8 cellular contexts compared by ENCODE assay signal in genomic region chr17:42132941-42133340, GRCh38. TPM values are rescaled to one million over a fixed set of nuclear protein-coding genes. Genes with fewer than 3 reads are reported as not detected.
DNase-seq lines count a peak whose midpoint lies in the region; ATAC-seq, FAIRE-seq and TF ChIP-seq lines count a peak whose summit lies in the region.

No MANE protein-coding gene starts in this region.

- H3K27me3 Mint-ChIP-seq in activated T-helper 2 cell treated with anti-CD3 and anti-CD28 coated beads, Interferon-gamma antibody, Interleukin-2, Interleukin-4, amounts not matched to agents 10 μg/mL and 5 μg/mL and 100 μg/mL, durations not matched to agents 14 hours and 24 hours and 36 hours (ENCODE audit: low read depth): no peaks in the 10 kb centered on the region

- peaks cover 3% of the 10 kb centered on the region for H4K20me1 ChIP-seq in HepG2 (ENCODE audit: insufficient read depth, low read length)
- H4K20me1 ChIP-seq in hepatocyte (ENCODE audit: insufficient read depth, poor library complexity, severe bottlenecking): peaks cover 36% of the 10 kb centered on the region

- TF ChIP-seq RAD21 in liver (IDR thresholded peaks at IDR 0.05) (no peak), HepG2 (CRISPR knock-in tag; IDR thresholded peaks at IDR 0.05) (no peak)

- in situ Hi-C loops in HepG2 (cut with HindIII; ENCODE audit: extremely low pct_ligation_motif_present, low pct_unique_long_range_greater_than_20kb): no loop called here

- H3K4me1 Mint-ChIP-seq in activated T-helper 2 cell treated with anti-CD3 and anti-CD28 coated beads, Interferon-gamma antibody, Interleukin-2, Interleukin-4, amounts not matched to agents 10 μg/mL and 5 μg/mL and 100 μg/mL, durations not matched to agents 14 hours and 24 hours and 36 hours (ENCODE audit: low read depth): peaks cover 32% of the 10 kb centered on the region

- H3K9me2 ChIP-seq in hepatocyte (replicated peaks; ENCODE audit: insufficient read depth): no peaks in the 10 kb centered on the region

- no TSS peak for BruUV-seq in HepG2 (replicated peaks; lab: Mats Ljungman, UMichigan)

- intact Hi-C loops in HepG2 (cut with micrococcal nuclease; ENCODE audit: unreplicated experiment) (no loop called here), left cardiac atrium (cut with DNase I) (no loop called here)
- intact Hi-C loops in activated T-helper 2 cell treated with anti-CD3 and anti-CD28 coated beads, Interferon-gamma antibody, Interleukin-2, Interleukin-4, amounts not matched to agents 10 μg/mL and 5 μg/mL and 100 μg/mL, durations not matched to agents 14 hours and 24 hours and 36 hours (cut with micrococcal nuclease): no loop called here

- FAIRE-seq in HepG2 (lab: Jason Lieb, UNC): no peak

- DNase-seq in HepG2 (ENCODE audit: low spot score) (no peak), NCI-H1105 treated with DMSO at 0.1 percent for 48 hours (lab: John Stamatoyannopoulos, UW) (peak; percentile 71), left cardiac atrium (no peak), hepatocyte (ENCODE audit: low spot score) (no peak)
- DNase-seq in activated T-helper 2 cell treated with anti-CD3 and anti-CD28 coated beads, Interferon-gamma antibody, Interleukin-2, Interleukin-4, amounts not matched to agents 10 μg/mL and 5 μg/mL and 100 μg/mL, durations not matched to agents 14 hours and 24 hours and 36 hours (ENCODE audit: low spot score): no peak

- no peak overlapping the region for H2AFZ ChIP-seq in HepG2 (ENCODE audit: low read length)
- H2AFZ ChIP-seq in hepatocyte: no peak overlapping the region

- H3K27ac ChIP-seq in liver (ENCODE audit: low read depth in 1 of 2, low read length in 2 of 2) (peak overlapping the region; percentile 38 to 52), HepG2 (ENCODE audit: extremely low read length, insufficient read depth, low read length) (no peak overlapping the region), skin epidermis (peak overlapping the region in 18 of 21 experiments; percentile 9 to 76 (median 47)), hepatocyte (no peak overlapping the region)

- no peak for ATAC-seq in HepG2
- ATAC-seq in left cardiac atrium: peak; percentile 60 to 68
- ATAC-seq in GM21528 (IDR thresholded peaks at IDR 0.05; ENCODE audit: low FRiP score, unreplicated experiment): no peak

- CTCF ChIA-PET in HepG2 (lab: Yijun Ruan, JAX; ENCODE audit: low intra/inter-chr PET ratio, low total read pairs): no interaction called here

- peaks cover 40% of the 10 kb centered on the region for H3K36me3 Mint-ChIP-seq in activated T-helper 2 cell treated with anti-CD3 and anti-CD28 coated beads, Interferon-gamma antibody, Interleukin-2, Interleukin-4, amounts not matched to agents 10 μg/mL and 5 μg/mL and 100 μg/mL, durations not matched to agents 14 hours and 24 hours and 36 hours (ENCODE audit: low read depth)

- no peaks in the 10 kb centered on the region for H3K9me3 Mint-ChIP-seq in activated T-helper 2 cell treated with anti-CD3 and anti-CD28 coated beads, Interferon-gamma antibody, Interleukin-2, Interleukin-4, amounts not matched to agents 10 μg/mL and 5 μg/mL and 100 μg/mL, durations not matched to agents 14 hours and 24 hours and 36 hours

- TF ChIP-seq CTCF in liver (IDR thresholded peaks at IDR 0.05; ENCODE audit: low read depth, low read length, missing input control): no peak
- no peak for TF ChIP-seq CTCF in HepG2 (CRISPR knock-in tag; IDR thresholded peaks at IDR 0.05)
- no peak for TF ChIP-seq CTCF in hepatocyte (IDR thresholded peaks at IDR 0.05; ENCODE audit: poor library complexity)

- no peak overlapping the region for H3K4me3 Mint-ChIP-seq in activated T-helper 2 cell treated with anti-CD3 and anti-CD28 coated beads, Interferon-gamma antibody, Interleukin-2, Interleukin-4, amounts not matched to agents 10 μg/mL and 5 μg/mL and 100 μg/mL, durations not matched to agents 14 hours and 24 hours and 36 hours (ENCODE audit: low read depth)

- H3K4me1 ChIP-seq in liver (ENCODE audit: control insufficient read depth in 4 of 4, insufficient read depth in 4 of 4, low read length in 3 of 4): peaks cover 11 to 33% (median 22%) of the 10 kb centered on the region in 4 donors
- peaks cover 48% of the 10 kb centered on the region for H3K4me1 ChIP-seq in HepG2 (ENCODE audit: insufficient read depth, low read length)
- H3K4me1 ChIP-seq in hepatocyte (ENCODE audit: insufficient read depth): peaks cover 29% of the 10 kb centered on the region

- H3K79me2 ChIP-seq in HepG2 (ENCODE audit: insufficient read depth, low read length) (peaks cover 55% of the 10 kb centered on the region), hepatocyte (peaks cover 73% of the 10 kb centered on the region)

- TF ChIP-seq EP300 in HepG2 (IDR thresholded peaks at IDR 0.05; ENCODE audit: low read depth in 2 of 2, low read length in 2 of 2): no peak
- TF ChIP-seq EP300 in HepG2 (CRISPR knock-in tag; IDR thresholded peaks at IDR 0.05; ENCODE audit: borderline replicate concordance): no peak

- no peak overlapping the region for H3K4me2 ChIP-seq in HepG2 (ENCODE audit: low read depth, low read length)
- no peak overlapping the region for H3K4me2 ChIP-seq in hepatocyte

- POLR2A ChIA-PET in HepG2 (lab: Yijun Ruan, JAX): interaction anchor here (1.1 to 1.4 kb wide), 2 partner anchors 12 to 20 kb away, joined by 5 to 7 read pairs; partner anchors contain the start of genes DHX58 and KAT2A

- TF ChIP-seq POLR2A in HepG2 (IDR thresholded peaks at IDR 0.05; ENCODE audit: insufficient read depth in 1 of 2, low read depth in 2 of 2, low read length in 2 of 2): no peak

- H3K27me3 ChIP-seq in liver (ENCODE audit: control insufficient read depth in 4 of 4, insufficient read depth in 4 of 4, low read length in 3 of 4): no peaks in the 10 kb centered on the region
- no peaks in the 10 kb centered on the region for H3K27me3 ChIP-seq in HepG2 (ENCODE audit: control insufficient read depth in 1 of 2, insufficient read depth in 2 of 2, low read length in 2 of 2)
- H3K27me3 ChIP-seq in hepatocyte: no peaks in the 10 kb centered on the region

- peak overlapping the region; percentile 54 for H3K27ac Mint-ChIP-seq in activated T-helper 2 cell treated with anti-CD3 and anti-CD28 coated beads, Interferon-gamma antibody, Interleukin-2, Interleukin-4, amounts not matched to agents 10 μg/mL and 5 μg/mL and 100 μg/mL, durations not matched to agents 14 hours and 24 hours and 36 hours

- no peak overlapping the region for H3K9ac ChIP-seq in liver (ENCODE audit: low read depth in 1 of 2, low read length in 2 of 2)
- H3K9ac ChIP-seq in HepG2 (ENCODE audit: insufficient read depth, low read depth, low read length): no peak overlapping the region

- peaks cover 10 to 23% (median 20%) of the 10 kb centered on the region in 4 donors for H3K36me3 ChIP-seq in liver (ENCODE audit: control insufficient read depth in 4 of 4, insufficient read depth in 3 of 4, low read depth in 1 of 4, low read length in 3 of 4)
- H3K36me3 ChIP-seq in HepG2 (replicated peaks in 1 of 2; ENCODE audit: control insufficient read depth in 1 of 2, insufficient read depth in 2 of 2, low read length in 2 of 2): peaks cover 30 to 66% of the 10 kb centered on the region in 2 experiments
- no peaks in the 10 kb centered on the region for H3K36me3 ChIP-seq in hepatocyte (replicated peaks; ENCODE audit: insufficient read depth, low read depth)

- whole genome bisulfite sequencing in liver: 72% methylated on average over 3 of the region's 3 CpGs
- 98% methylated on average over 3 of the region's 3 CpGs for WGBS in HepG2 (ENCODE audit: low lambda C conversion rate)
- WGBS in hepatocyte (ENCODE audit: low lambda C conversion rate, missing lambda C conversion rate): 79% methylated on average over 3 of the region's 3 CpGs

- H3K9me3 ChIP-seq in liver (ENCODE audit: control insufficient read depth in 4 of 4, low read length in 3 of 4) (no peaks in the 10 kb centered on the region), HepG2 (ENCODE audit: low read length) (no peaks in the 10 kb centered on the region), hepatocyte (ENCODE audit: low read depth) (no peaks in the 10 kb centered on the region)

- no peak overlapping the region for H3K4me3 ChIP-seq in liver (ENCODE audit: low read depth in 1 of 3, low read length in 3 of 3)
- no peak overlapping the region for H3K4me3 ChIP-seq in HepG2 (replicated peaks in 1 of 3; ENCODE audit: insufficient read depth in 1 of 3, low read depth in 2 of 3, low read length in 3 of 3)
- no peak overlapping the region for H3K4me3 ChIP-seq in skin epidermis
- H3K4me3 ChIP-seq in hepatocyte: no peak overlapping the region

RNA-seq across cellular contexts. Expression of gene HSPB9, which starts 10.3 kb away (rescaled TPM):
- under 1 TPM; 0.17 to 0.42 TPM for total RNA-seq in liver
- polyA plus RNA-seq in liver: 1 to 10 TPM in 1 of 2 donors, under 1 TPM in 1; 0.69 to 4.0 TPM
- 0.13 and 0.24 TPM in 2 replicates for total RNA-seq in HepG2 (2016; rRNA removed; fragmentation: Illumina TruSeq; extraction: Trizol)
- total RNA-seq in HepG2 (2016; cell fraction: cytosol; rRNA removed; fragmentation: Illumina TruSeq; extraction: Trizol; ENCODE audit: low read depth): not detected in 2 replicates
- total RNA-seq in HepG2 (2016; cell fraction: insoluble cytoplasmic fraction; rRNA removed; fragmentation: Illumina TruSeq; extraction: Trizol): 0.09 and 0.24 TPM in 2 replicates
- 0.14 and 0.19 TPM in 2 replicates for total RNA-seq in HepG2 (2016; cell fraction: membrane; rRNA removed; fragmentation: Illumina TruSeq; extraction: Trizol)
- 0.25 TPM in 1 of 2 replicates, not detected in the other for total RNA-seq in HepG2 (2016; cell fraction: nucleus; rRNA removed; fragmentation: Illumina TruSeq; extraction: Trizol)
- 0.05 and 0.31 TPM in 2 replicates for polyA plus RNA-seq in HepG2 (2011; rRNA removed)
- polyA plus RNA-seq in HepG2 (2011; cell fraction: cytosol; rRNA removed): 0.07 and 0.10 TPM in 2 replicates
- polyA plus RNA-seq in HepG2 (2011; cell fraction: nucleus; rRNA removed): 0.66 and 1.2 TPM in 2 replicates
- 0.28 and 0.44 TPM in 2 replicates for polyA plus RNA-seq in HepG2 (2012)
- polyA plus RNA-seq in HepG2 (2016; cell fraction: cytosol; fragmentation: Illumina TruSeq; extraction: Trizol; ENCODE audit: low read depth): not detected in 2 replicates
- polyA plus RNA-seq in HepG2 (2016; cell fraction: insoluble cytoplasmic fraction; fragmentation: Illumina TruSeq; extraction: Trizol; ENCODE audit: low read depth): not detected in 2 replicates
- 0.09 and 0.14 TPM in 2 replicates for polyA plus RNA-seq in HepG2 (2016; cell fraction: membrane; fragmentation: Illumina TruSeq; extraction: Trizol; ENCODE audit: low read depth)
- 0.55 and 0.56 TPM in 2 replicates for polyA plus RNA-seq in HepG2 (2016; cell fraction: nucleus; fragmentation: Illumina TruSeq; extraction: Trizol; ENCODE audit: insufficient read depth, low read depth)
- 0.22 TPM in 1 of 2 replicates, not detected in the other for polyA minus RNA-seq in HepG2 (2011; rRNA and poly(A)+ RNA removed; ENCODE audit: low replicate concordance)
- polyA minus RNA-seq in HepG2 (2011; cell fraction: cytosol; rRNA and poly(A)+ RNA removed): not detected in 2 replicates
- polyA minus RNA-seq in HepG2 (2011; cell fraction: nucleus; rRNA and poly(A)+ RNA removed): not detected in 2 replicates
- total RNA-seq in activated T-helper 2 cell treated with anti-CD3 and anti-CD28 coated beads, Interferon-gamma antibody, Interleukin-2, Interleukin-4, amounts not matched to agents 10 μg/mL and 5 μg/mL and 100 μg/mL, durations not matched to agents 14 hours and 24 hours and 36 hours: not detected in 2 replicates
- under 1 TPM in 1 of 2 donors, not detected in 1; 0.24 TPM for total RNA-seq in left cardiac atrium
- total RNA-seq in hepatocyte: not detected in 2 replicates
- polyA plus RNA-seq in hepatocyte: 0.34 and 0.46 TPM in 2 replicates

RNA-seq across cellular contexts. Expression of gene KAT2A, which starts 11.8 kb away (rescaled TPM):
- 10 to 100 TPM in 1 of 2 donors, 1 to 10 TPM in 1; 5.1 to 14.4 TPM for total RNA-seq in liver
- 10 to 100 TPM in 1 of 2 donors, 1 to 10 TPM in 1; 7.4 to 11.7 TPM for polyA plus RNA-seq in liver
- total RNA-seq in HepG2 (2016; rRNA removed; fragmentation: Illumina TruSeq; extraction: Trizol): 20.2 and 29.1 TPM in 2 replicates
- total RNA-seq in HepG2 (2016; cell fraction: cytosol; rRNA removed; fragmentation: Illumina TruSeq; extraction: Trizol; ENCODE audit: low read depth): 4.7 and 4.9 TPM in 2 replicates
- 16.6 and 30.9 TPM in 2 replicates for total RNA-seq in HepG2 (2016; cell fraction: insoluble cytoplasmic fraction; rRNA removed; fragmentation: Illumina TruSeq; extraction: Trizol)
- 7.0 and 9.1 TPM in 2 replicates for total RNA-seq in HepG2 (2016; cell fraction: membrane; rRNA removed; fragmentation: Illumina TruSeq; extraction: Trizol)
- total RNA-seq in HepG2 (2016; cell fraction: nucleus; rRNA removed; fragmentation: Illumina TruSeq; extraction: Trizol): 51.9 and 59.6 TPM in 2 replicates
- 90.4 and 126 TPM in 2 replicates for polyA plus RNA-seq in HepG2 (2011; rRNA removed)
- 13.5 and 18.5 TPM in 2 replicates for polyA plus RNA-seq in HepG2 (2011; cell fraction: cytosol; rRNA removed)
- 978 and 1,153 TPM in 2 replicates for polyA plus RNA-seq in HepG2 (2011; cell fraction: nucleus; rRNA removed)
- 38.7 and 62.0 TPM in 2 replicates for polyA plus RNA-seq in HepG2 (2012)
- polyA plus RNA-seq in HepG2 (2016; cell fraction: cytosol; fragmentation: Illumina TruSeq; extraction: Trizol; ENCODE audit: low read depth): 3.5 and 4.1 TPM in 2 replicates
- polyA plus RNA-seq in HepG2 (2016; cell fraction: insoluble cytoplasmic fraction; fragmentation: Illumina TruSeq; extraction: Trizol; ENCODE audit: low read depth): 24.7 and 33.4 TPM in 2 replicates
- polyA plus RNA-seq in HepG2 (2016; cell fraction: membrane; fragmentation: Illumina TruSeq; extraction: Trizol; ENCODE audit: low read depth): 7.9 and 9.2 TPM in 2 replicates
- 347 and 353 TPM in 2 replicates for polyA plus RNA-seq in HepG2 (2016; cell fraction: nucleus; fragmentation: Illumina TruSeq; extraction: Trizol; ENCODE audit: insufficient read depth, low read depth)
- polyA minus RNA-seq in HepG2 (2011; rRNA and poly(A)+ RNA removed; ENCODE audit: low replicate concordance): 33.5 and 71.7 TPM in 2 replicates
- 7.8 and 9.6 TPM in 2 replicates for polyA minus RNA-seq in HepG2 (2011; cell fraction: cytosol; rRNA and poly(A)+ RNA removed)
- polyA minus RNA-seq in HepG2 (2011; cell fraction: nucleus; rRNA and poly(A)+ RNA removed): 54.6 and 61.9 TPM in 2 replicates
- total RNA-seq in activated T-helper 2 cell treated with anti-CD3 and anti-CD28 coated beads, Interferon-gamma antibody, Interleukin-2, Interleukin-4, amounts not matched to agents 10 μg/mL and 5 μg/mL and 100 μg/mL, durations not matched to agents 14 hours and 24 hours and 36 hours: 59.6 and 60.0 TPM in 2 replicates
- total RNA-seq in left cardiac atrium: 10 to 100 TPM; 19.8 to 23.4 TPM
- total RNA-seq in hepatocyte: 21.7 and 29.2 TPM in 2 replicates
- polyA plus RNA-seq in hepatocyte: 46.7 and 60.2 TPM in 2 replicates

RNA-seq across cellular contexts. Expression of gene DHX58, which starts 20.4 kb away (rescaled TPM):
- total RNA-seq in liver (10 to 100 TPM in 1 of 2 donors, 1 to 10 TPM in 1; 4.0 to 20.2 TPM), HepG2 (2016; rRNA removed; fragmentation: Illumina TruSeq; extraction: Trizol) (3.9 and 6.7 TPM in 2 replicates), left cardiac atrium (1 to 10 TPM; 6.4 to 6.7 TPM), hepatocyte (1.6 and 3.6 TPM in 2 replicates)
- polyA plus RNA-seq in liver (10 to 100 TPM in 1 of 2 donors, 1 to 10 TPM in 1; 4.3 to 21.9 TPM), HepG2 (2011; rRNA removed) (7.8 and 13.5 TPM in 2 replicates), hepatocyte (1.4 and 2.2 TPM in 2 replicates)
- 1.6 TPM in 2 replicates for total RNA-seq in HepG2 (2016; cell fraction: cytosol; rRNA removed; fragmentation: Illumina TruSeq; extraction: Trizol; ENCODE audit: low read depth)
- 4.7 and 7.5 TPM in 2 replicates for total RNA-seq in HepG2 (2016; cell fraction: insoluble cytoplasmic fraction; rRNA removed; fragmentation: Illumina TruSeq; extraction: Trizol)
- total RNA-seq in HepG2 (2016; cell fraction: membrane; rRNA removed; fragmentation: Illumina TruSeq; extraction: Trizol): 2.1 and 3.5 TPM in 2 replicates
- 6.4 and 10.0 TPM in 2 replicates for total RNA-seq in HepG2 (2016; cell fraction: nucleus; rRNA removed; fragmentation: Illumina TruSeq; extraction: Trizol)
- polyA plus RNA-seq in HepG2 (2011; cell fraction: cytosol; rRNA removed): 5.7 TPM in 2 replicates
- polyA plus RNA-seq in HepG2 (2011; cell fraction: nucleus; rRNA removed): 29.5 and 34.5 TPM in 2 replicates
- 4.3 and 5.5 TPM in 2 replicates for polyA plus RNA-seq in HepG2 (2012)
- polyA plus RNA-seq in HepG2 (2016; cell fraction: cytosol; fragmentation: Illumina TruSeq; extraction: Trizol; ENCODE audit: low read depth): 0.87 and 1.1 TPM in 2 replicates
- polyA plus RNA-seq in HepG2 (2016; cell fraction: insoluble cytoplasmic fraction; fragmentation: Illumina TruSeq; extraction: Trizol; ENCODE audit: low read depth): 3.0 and 5.2 TPM in 2 replicates
- 1.7 and 1.9 TPM in 2 replicates for polyA plus RNA-seq in HepG2 (2016; cell fraction: membrane; fragmentation: Illumina TruSeq; extraction: Trizol; ENCODE audit: low read depth)
- 16.3 and 17.6 TPM in 2 replicates for polyA plus RNA-seq in HepG2 (2016; cell fraction: nucleus; fragmentation: Illumina TruSeq; extraction: Trizol; ENCODE audit: insufficient read depth, low read depth)
- polyA minus RNA-seq in HepG2 (2011; rRNA and poly(A)+ RNA removed; ENCODE audit: low replicate concordance): 0.58 and 15.8 TPM in 2 replicates
- polyA minus RNA-seq in HepG2 (2011; cell fraction: cytosol; rRNA and poly(A)+ RNA removed): 1.7 and 2.0 TPM in 2 replicates
- 6.4 and 9.6 TPM in 2 replicates for polyA minus RNA-seq in HepG2 (2011; cell fraction: nucleus; rRNA and poly(A)+ RNA removed)
- total RNA-seq in activated T-helper 2 cell treated with anti-CD3 and anti-CD28 coated beads, Interferon-gamma antibody, Interleukin-2, Interleukin-4, amounts not matched to agents 10 μg/mL and 5 μg/mL and 100 μg/mL, durations not matched to agents 14 hours and 24 hours and 36 hours: 15.3 and 20.3 TPM in 2 replicates

RNA-seq across cellular contexts. Expression of gene RAB5C, which starts 21.8 kb away (rescaled TPM):
- total RNA-seq in liver (10 to 100 TPM; 53.7 to 60.0 TPM), HepG2 (2016; rRNA removed; fragmentation: Illumina TruSeq; extraction: Trizol) (110 and 136 TPM in 2 replicates), left cardiac atrium (10 to 100 TPM; 68.2 to 72.6 TPM), hepatocyte (123 and 158 TPM in 2 replicates)
- polyA plus RNA-seq in liver (100 to 1,000 TPM in 1 of 2 donors, 10 to 100 TPM in 1; 53.5 to 107 TPM), HepG2 (2011; rRNA removed) (123 and 129 TPM in 2 replicates), hepatocyte (172 and 184 TPM in 2 replicates)
- 61.7 and 72.3 TPM in 2 replicates for total RNA-seq in HepG2 (2016; cell fraction: cytosol; rRNA removed; fragmentation: Illumina TruSeq; extraction: Trizol; ENCODE audit: low read depth)
- total RNA-seq in HepG2 (2016; cell fraction: insoluble cytoplasmic fraction; rRNA removed; fragmentation: Illumina TruSeq; extraction: Trizol): 112 and 128 TPM in 2 replicates
- 97.4 and 130 TPM in 2 replicates for total RNA-seq in HepG2 (2016; cell fraction: membrane; rRNA removed; fragmentation: Illumina TruSeq; extraction: Trizol)
- total RNA-seq in HepG2 (2016; cell fraction: nucleus; rRNA removed; fragmentation: Illumina TruSeq; extraction: Trizol): 58.3 and 58.4 TPM in 2 replicates
- polyA plus RNA-seq in HepG2 (2011; cell fraction: cytosol; rRNA removed): 151 and 173 TPM in 2 replicates
- polyA plus RNA-seq in HepG2 (2011; cell fraction: nucleus; rRNA removed): 63.1 and 63.8 TPM in 2 replicates
- 88.1 and 94.6 TPM in 2 replicates for polyA plus RNA-seq in HepG2 (2012)
- polyA plus RNA-seq in HepG2 (2016; cell fraction: cytosol; fragmentation: Illumina TruSeq; extraction: Trizol; ENCODE audit: low read depth): 121 and 161 TPM in 2 replicates
- 256 and 287 TPM in 2 replicates for polyA plus RNA-seq in HepG2 (2016; cell fraction: insoluble cytoplasmic fraction; fragmentation: Illumina TruSeq; extraction: Trizol; ENCODE audit: low read depth)
- 158 and 192 TPM in 2 replicates for polyA plus RNA-seq in HepG2 (2016; cell fraction: membrane; fragmentation: Illumina TruSeq; extraction: Trizol; ENCODE audit: low read depth)
- 155 and 165 TPM in 2 replicates for polyA plus RNA-seq in HepG2 (2016; cell fraction: nucleus; fragmentation: Illumina TruSeq; extraction: Trizol; ENCODE audit: insufficient read depth, low read depth)
- polyA minus RNA-seq in HepG2 (2011; rRNA and poly(A)+ RNA removed; ENCODE audit: low replicate concordance): 69.9 and 105 TPM in 2 replicates
- polyA minus RNA-seq in HepG2 (2011; cell fraction: cytosol; rRNA and poly(A)+ RNA removed): 30.2 and 31.4 TPM in 2 replicates
- 15.9 and 19.8 TPM in 2 replicates for polyA minus RNA-seq in HepG2 (2011; cell fraction: nucleus; rRNA and poly(A)+ RNA removed)
- 63.9 and 67.9 TPM in 2 replicates for total RNA-seq in activated T-helper 2 cell treated with anti-CD3 and anti-CD28 coated beads, Interferon-gamma antibody, Interleukin-2, Interleukin-4, amounts not matched to agents 10 μg/mL and 5 μg/mL and 100 μg/mL, durations not matched to agents 14 hours and 24 hours and 36 hours

RNA-seq across cellular contexts. Expression of gene ZNF385C, which starts 34.7 kb away (rescaled TPM):
- total RNA-seq in liver (under 1 TPM in 1 of 2 donors, not detected in 1; 0.19 TPM), HepG2 (2016; rRNA removed; fragmentation: Illumina TruSeq; extraction: Trizol) (2.3 TPM in 2 replicates), left cardiac atrium (under 1 TPM; 0.13 to 0.27 TPM), hepatocyte (0.04 and 0.63 TPM in 2 replicates)
- polyA plus RNA-seq in liver (under 1 TPM; 0.03 to 0.06 TPM), HepG2 (2011; rRNA removed) (5.8 and 6.1 TPM in 2 replicates), hepatocyte (0.45 and 1.4 TPM in 2 replicates)
- 0.40 and 0.71 TPM in 2 replicates for total RNA-seq in HepG2 (2016; cell fraction: cytosol; rRNA removed; fragmentation: Illumina TruSeq; extraction: Trizol; ENCODE audit: low read depth)
- total RNA-seq in HepG2 (2016; cell fraction: insoluble cytoplasmic fraction; rRNA removed; fragmentation: Illumina TruSeq; extraction: Trizol): 1.8 and 2.2 TPM in 2 replicates
- total RNA-seq in HepG2 (2016; cell fraction: membrane; rRNA removed; fragmentation: Illumina TruSeq; extraction: Trizol): 1.9 and 2.0 TPM in 2 replicates
- total RNA-seq in HepG2 (2016; cell fraction: nucleus; rRNA removed; fragmentation: Illumina TruSeq; extraction: Trizol): 0.97 and 1.3 TPM in 2 replicates
- polyA plus RNA-seq in HepG2 (2011; cell fraction: cytosol; rRNA removed): 5.6 and 6.2 TPM in 2 replicates
- polyA plus RNA-seq in HepG2 (2011; cell fraction: nucleus; rRNA removed): 5.3 and 5.6 TPM in 2 replicates
- 1.7 and 2.5 TPM in 2 replicates for polyA plus RNA-seq in HepG2 (2012)
- 1.2 and 1.3 TPM in 2 replicates for polyA plus RNA-seq in HepG2 (2016; cell fraction: cytosol; fragmentation: Illumina TruSeq; extraction: Trizol; ENCODE audit: low read depth)
- 5.4 TPM in 2 replicates for polyA plus RNA-seq in HepG2 (2016; cell fraction: insoluble cytoplasmic fraction; fragmentation: Illumina TruSeq; extraction: Trizol; ENCODE audit: low read depth)
- polyA plus RNA-seq in HepG2 (2016; cell fraction: membrane; fragmentation: Illumina TruSeq; extraction: Trizol; ENCODE audit: low read depth): 3.7 and 3.8 TPM in 2 replicates
- 4.1 and 4.5 TPM in 2 replicates for polyA plus RNA-seq in HepG2 (2016; cell fraction: nucleus; fragmentation: Illumina TruSeq; extraction: Trizol; ENCODE audit: insufficient read depth, low read depth)
- polyA minus RNA-seq in HepG2 (2011; rRNA and poly(A)+ RNA removed; ENCODE audit: low replicate concordance): 0.35 and 3.6 TPM in 2 replicates
- 1.4 and 2.5 TPM in 2 replicates for polyA minus RNA-seq in HepG2 (2011; cell fraction: cytosol; rRNA and poly(A)+ RNA removed)
- 0.52 and 0.99 TPM in 2 replicates for polyA minus RNA-seq in HepG2 (2011; cell fraction: nucleus; rRNA and poly(A)+ RNA removed)
- total RNA-seq in activated T-helper 2 cell treated with anti-CD3 and anti-CD28 coated beads, Interferon-gamma antibody, Interleukin-2, Interleukin-4, amounts not matched to agents 10 μg/mL and 5 μg/mL and 100 μg/mL, durations not matched to agents 14 hours and 24 hours and 36 hours: 0.16 and 0.28 TPM in 2 replicates

Comparison
In these comparisons a context has a peak if more than half of its experiments do, and no peak if none do; other contexts are left out.
1. H3K27ac ChIP-seq: peak in liver (2 of 2) and skin epidermis (18 of 21); none in HepG2 (single experiment) and hepatocyte (single experiment).
2. ATAC-seq: peak in left cardiac atrium (2 of 2); none in HepG2 (single experiment) and GM21528 (single experiment).